In the genomic region with DNA sequence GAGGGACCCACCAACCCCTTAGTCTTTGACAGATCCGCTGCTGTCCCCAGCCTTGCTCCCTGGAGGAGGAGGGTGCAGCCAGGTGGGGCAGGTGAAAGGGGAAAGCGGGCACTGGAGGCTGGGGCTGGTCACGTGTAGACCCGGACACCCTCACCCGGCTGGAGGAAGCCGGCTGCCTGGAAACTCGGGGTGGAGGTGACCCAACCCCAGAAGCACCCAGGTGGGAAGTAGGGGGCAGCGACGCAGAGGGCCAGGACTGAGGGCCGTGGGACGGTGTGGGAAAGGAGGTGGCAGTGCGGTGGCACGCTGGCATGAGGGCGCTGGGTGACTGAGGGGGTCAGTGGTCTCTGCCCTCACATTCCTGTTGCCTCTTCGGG, we compare ENCODE assay signal across 1 cellular context.
TF ChIP-seq lines count a peak whose summit lies in the region.

No MANE protein-coding gene starts in this region.

TF ChIP-seq in A549, 52 proteins besides CTCF, POLR2A, EP300 and RAD21:
- no peak for TF ChIP-seq TP53 (CRISPR knock-in tag; IDR thresholded peaks at IDR 0.05)
- TF ChIP-seq, protein P1, sequence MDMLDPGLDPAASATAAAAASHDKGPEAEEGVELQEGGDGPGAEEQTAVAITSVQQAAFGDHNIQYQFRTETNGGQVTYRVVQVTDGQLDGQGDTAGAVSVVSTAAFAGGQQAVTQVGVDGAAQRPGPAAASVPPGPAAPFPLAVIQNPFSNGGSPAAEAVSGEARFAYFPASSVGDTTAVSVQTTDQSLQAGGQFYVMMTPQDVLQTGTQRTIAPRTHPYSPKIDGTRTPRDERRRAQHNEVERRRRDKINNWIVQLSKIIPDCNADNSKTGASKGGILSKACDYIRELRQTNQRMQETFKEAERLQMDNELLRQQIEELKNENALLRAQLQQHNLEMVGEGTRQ (IDR thresholded peaks at IDR 0.05): no peak
- TF ChIP-seq, protein P2, sequence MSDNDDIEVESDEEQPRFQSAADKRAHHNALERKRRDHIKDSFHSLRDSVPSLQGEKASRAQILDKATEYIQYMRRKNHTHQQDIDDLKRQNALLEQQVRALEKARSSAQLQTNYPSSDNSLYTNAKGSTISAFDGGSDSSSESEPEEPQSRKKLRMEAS (IDR thresholded peaks at IDR 0.05): no peak
- TF ChIP-seq RNF2 (IDR thresholded peaks at IDR 0.05; ENCODE audit: borderline replicate concordance, low read depth): no peak
- TF ChIP-seq SMC3 (IDR thresholded peaks at IDR 0.05): no peak
- no peak for TF ChIP-seq HDAC2 (IDR thresholded peaks at IDR 0.05)
- no peak for TF ChIP-seq HOXB5 (CRISPR knock-in tag; IDR thresholded peaks at IDR 0.05)
- TF ChIP-seq HEYL (CRISPR knock-in tag; IDR thresholded peaks at IDR 0.05): no peak
- no peak for TF ChIP-seq NR3C1 (IDR thresholded peaks at IDR 0.05)
- no peak for TF ChIP-seq RCOR1 (IDR thresholded peaks at IDR 0.05; ENCODE audit: low read depth, low read length)
- TF ChIP-seq SREBF2 (IDR thresholded peaks at IDR 0.05): no peak
- TF ChIP-seq, protein P3, sequence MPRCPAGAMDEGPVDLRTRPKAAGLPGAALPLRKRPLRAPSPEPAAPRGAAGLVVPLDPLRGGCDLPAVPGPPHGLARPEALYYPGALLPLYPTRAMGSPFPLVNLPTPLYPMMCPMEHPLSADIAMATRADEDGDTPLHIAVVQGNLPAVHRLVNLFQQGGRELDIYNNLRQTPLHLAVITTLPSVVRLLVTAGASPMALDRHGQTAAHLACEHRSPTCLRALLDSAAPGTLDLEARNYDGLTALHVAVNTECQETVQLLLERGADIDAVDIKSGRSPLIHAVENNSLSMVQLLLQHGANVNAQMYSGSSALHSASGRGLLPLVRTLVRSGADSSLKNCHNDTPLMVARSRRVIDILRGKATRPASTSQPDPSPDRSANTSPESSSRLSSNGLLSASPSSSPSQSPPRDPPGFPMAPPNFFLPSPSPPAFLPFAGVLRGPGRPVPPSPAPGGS (IDR thresholded peaks at IDR 0.05): no peak
